ENCODE assay signal across 1 cellular context in the genomic region with DNA sequence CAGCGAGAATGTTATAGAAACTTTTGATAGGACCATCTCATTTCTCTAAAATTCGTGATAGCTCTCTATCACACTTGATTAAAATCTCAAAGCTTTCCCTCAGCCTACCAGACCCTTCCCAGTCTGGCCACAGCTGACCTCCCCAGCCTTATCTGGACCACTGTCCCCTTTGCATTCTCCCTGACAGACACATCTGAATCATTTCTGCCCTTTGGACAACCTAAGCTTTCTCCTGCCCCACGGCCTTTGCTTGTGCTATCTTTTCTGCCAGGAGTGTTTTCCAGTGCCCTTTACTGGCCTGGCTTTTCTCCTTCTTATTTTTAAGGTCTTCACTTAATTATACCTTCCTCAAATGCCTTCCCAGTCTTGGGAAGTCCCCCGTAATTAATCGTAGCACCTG.
A peak's percentile ranks its signal among the peaks of the same experiment; 100 is the strongest.
TF ChIP-seq lines count a peak whose summit lies in the region.

No MANE protein-coding gene starts in this region.

TF ChIP-seq in HepG2, 621 proteins besides CTCF, POLR2A, EP300 and RAD21:
- TF ChIP-seq, protein P1, sequence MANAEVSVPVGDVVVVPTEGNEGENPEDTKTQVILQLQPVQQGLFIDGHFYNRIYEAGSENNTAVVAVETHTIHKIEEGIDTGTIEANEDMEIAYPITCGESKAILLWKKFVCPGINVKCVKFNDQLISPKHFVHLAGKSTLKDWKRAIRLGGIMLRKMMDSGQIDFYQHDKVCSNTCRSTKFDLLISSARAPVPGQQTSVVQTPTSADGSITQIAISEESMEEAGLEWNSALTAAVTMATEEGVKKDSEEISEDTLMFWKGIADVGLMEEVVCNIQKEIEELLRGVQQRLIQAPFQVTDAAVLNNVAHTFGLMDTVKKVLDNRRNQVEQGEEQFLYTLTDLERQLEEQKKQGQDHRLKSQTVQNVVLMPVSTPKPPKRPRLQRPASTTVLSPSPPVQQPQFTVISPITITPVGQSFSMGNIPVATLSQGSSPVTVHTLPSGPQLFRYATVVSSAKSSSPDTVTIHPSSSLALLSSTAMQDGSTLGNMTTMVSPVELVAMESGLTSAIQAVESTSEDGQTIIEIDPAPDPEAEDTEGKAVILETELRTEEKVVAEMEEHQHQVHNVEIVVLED (CRISPR knock-in tag; IDR thresholded peaks at IDR 0.05; ENCODE audit: borderline replicate concordance): no peak
- TF ChIP-seq ZMYM3 (CRISPR knock-in tag; IDR thresholded peaks at IDR 0.05): 0 out of 2 replicates have a peak, but pooled peaks have one; percentile 65
